ENCODE assay signal across 1 cellular context in the genomic region with DNA sequence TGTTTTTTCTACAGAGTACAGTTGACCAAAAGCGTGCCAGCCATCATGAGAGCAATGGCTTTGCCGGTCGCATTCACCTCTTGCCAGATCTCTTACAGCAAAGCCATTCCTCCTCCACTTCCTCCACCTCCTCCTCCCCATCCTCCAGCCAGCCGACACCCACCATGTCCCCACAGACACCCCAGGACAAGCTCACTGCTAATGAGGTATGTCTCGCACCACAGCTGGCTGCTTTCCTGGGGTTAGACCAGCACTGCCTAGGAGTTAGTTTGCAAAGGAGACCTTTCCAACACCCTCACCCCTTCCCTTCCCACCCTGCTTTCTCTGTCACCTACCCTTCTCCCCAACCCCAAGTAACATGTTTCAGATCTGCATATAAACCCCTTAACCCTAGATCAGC.
TF ChIP-seq lines count a peak whose summit lies in the region.

No MANE protein-coding gene starts in this region.

TF ChIP-seq in GM23338, 12 proteins besides CTCF, POLR2A, EP300 and RAD21 (continued from another document):
- TF ChIP-seq, protein P1, sequence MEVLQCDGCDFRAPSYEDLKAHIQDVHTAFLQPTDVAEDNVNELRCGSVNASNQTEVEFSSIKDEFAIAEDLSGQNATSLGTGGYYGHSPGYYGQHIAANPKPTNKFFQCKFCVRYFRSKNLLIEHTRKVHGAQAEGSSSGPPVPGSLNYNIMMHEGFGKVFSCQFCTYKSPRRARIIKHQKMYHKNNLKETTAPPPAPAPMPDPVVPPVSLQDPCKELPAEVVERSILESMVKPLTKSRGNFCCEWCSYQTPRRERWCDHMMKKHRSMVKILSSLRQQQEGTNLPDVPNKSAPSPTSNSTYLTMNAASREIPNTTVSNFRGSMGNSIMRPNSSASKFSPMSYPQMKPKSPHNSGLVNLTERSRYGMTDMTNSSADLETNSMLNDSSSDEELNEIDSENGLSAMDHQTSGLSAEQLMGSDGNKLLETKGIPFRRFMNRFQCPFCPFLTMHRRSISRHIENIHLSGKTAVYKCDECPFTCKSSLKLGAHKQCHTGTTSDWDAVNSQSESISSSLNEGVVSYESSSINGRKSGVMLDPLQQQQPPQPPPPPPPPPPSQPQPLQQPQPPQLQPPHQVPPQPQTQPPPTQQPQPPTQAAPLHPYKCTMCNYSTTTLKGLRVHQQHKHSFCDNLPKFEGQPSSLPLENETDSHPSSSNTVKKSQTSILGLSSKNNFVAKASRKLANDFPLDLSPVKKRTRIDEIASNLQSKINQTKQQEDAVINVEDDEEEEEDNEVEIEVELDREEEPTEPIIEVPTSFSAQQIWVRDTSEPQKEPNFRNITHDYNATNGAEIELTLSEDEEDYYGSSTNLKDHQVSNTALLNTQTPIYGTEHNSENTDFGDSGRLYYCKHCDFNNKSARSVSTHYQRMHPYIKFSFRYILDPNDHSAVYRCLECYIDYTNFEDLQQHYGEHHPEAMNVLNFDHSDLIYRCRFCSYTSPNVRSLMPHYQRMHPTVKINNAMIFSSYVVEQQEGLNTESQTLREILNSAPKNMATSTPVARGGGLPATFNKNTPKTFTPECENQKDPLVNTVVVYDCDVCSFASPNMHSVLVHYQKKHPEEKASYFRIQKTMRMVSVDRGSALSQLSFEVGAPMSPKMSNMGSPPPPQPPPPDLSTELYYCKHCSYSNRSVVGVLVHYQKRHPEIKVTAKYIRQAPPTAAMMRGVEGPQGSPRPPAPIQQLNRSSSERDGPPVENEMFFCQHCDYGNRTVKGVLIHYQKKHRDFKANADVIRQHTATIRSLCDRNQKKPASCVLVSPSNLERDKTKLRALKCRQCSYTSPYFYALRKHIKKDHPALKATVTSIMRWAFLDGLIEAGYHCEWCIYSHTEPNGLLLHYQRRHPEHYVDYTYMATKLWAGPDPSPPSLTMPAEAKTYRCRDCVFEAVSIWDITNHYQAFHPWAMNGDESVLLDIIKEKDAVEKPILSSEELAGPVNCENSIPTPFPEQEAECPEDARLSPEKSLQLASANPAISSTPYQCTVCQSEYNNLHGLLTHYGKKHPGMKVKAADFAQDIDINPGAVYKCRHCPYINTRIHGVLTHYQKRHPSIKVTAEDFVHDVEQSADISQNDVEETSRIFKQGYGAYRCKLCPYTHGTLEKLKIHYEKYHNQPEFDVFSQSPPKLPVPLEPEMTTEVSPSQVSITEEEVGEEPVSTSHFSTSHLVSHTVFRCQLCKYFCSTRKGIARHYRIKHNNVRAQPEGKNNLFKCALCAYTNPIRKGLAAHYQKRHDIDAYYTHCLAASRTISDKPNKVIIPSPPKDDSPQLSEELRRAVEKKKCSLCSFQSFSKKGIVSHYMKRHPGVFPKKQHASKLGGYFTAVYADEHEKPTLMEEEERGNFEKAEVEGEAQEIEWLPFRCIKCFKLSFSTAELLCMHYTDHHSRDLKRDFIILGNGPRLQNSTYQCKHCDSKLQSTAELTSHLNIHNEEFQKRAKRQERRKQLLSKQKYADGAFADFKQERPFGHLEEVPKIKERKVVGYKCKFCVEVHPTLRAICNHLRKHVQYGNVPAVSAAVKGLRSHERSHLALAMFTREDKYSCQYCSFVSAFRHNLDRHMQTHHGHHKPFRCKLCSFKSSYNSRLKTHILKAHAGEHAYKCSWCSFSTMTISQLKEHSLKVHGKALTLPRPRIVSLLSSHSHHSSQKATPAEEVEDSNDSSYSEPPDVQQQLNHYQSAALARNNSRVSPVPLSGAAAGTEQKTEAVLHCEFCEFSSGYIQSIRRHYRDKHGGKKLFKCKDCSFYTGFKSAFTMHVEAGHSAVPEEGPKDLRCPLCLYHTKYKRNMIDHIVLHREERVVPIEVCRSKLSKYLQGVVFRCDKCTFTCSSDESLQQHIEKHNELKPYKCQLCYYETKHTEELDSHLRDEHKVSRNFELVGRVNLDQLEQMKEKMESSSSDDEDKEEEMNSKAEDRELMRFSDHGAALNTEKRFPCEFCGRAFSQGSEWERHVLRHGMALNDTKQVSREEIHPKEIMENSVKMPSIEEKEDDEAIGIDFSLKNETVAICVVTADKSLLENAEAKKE (CRISPR knock-in tag; IDR thresholded peaks at IDR 0.05), result no peak
- TF ChIP-seq, protein P2, sequence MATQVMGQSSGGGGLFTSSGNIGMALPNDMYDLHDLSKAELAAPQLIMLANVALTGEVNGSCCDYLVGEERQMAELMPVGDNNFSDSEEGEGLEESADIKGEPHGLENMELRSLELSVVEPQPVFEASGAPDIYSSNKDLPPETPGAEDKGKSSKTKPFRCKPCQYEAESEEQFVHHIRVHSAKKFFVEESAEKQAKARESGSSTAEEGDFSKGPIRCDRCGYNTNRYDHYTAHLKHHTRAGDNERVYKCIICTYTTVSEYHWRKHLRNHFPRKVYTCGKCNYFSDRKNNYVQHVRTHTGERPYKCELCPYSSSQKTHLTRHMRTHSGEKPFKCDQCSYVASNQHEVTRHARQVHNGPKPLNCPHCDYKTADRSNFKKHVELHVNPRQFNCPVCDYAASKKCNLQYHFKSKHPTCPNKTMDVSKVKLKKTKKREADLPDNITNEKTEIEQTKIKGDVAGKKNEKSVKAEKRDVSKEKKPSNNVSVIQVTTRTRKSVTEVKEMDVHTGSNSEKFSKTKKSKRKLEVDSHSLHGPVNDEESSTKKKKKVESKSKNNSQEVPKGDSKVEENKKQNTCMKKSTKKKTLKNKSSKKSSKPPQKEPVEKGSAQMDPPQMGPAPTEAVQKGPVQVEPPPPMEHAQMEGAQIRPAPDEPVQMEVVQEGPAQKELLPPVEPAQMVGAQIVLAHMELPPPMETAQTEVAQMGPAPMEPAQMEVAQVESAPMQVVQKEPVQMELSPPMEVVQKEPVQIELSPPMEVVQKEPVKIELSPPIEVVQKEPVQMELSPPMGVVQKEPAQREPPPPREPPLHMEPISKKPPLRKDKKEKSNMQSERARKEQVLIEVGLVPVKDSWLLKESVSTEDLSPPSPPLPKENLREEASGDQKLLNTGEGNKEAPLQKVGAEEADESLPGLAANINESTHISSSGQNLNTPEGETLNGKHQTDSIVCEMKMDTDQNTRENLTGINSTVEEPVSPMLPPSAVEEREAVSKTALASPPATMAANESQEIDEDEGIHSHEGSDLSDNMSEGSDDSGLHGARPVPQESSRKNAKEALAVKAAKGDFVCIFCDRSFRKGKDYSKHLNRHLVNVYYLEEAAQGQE (IDR thresholded peaks at IDR 0.05; ENCODE audit: unreplicated experiment), result no peak
- TF ChIP-seq EZH2phosphoT487 (IDR thresholded peaks at IDR 0.05; ENCODE audit: unreplicated experiment) (no peak), CREB1 (CRISPR knock-in tag; IDR thresholded peaks at IDR 0.05; ENCODE audit: low read depth) (no peak), EZH2 (IDR thresholded peaks at IDR 0.05; ENCODE audit: low read depth, unreplicated experiment) (no peak), POLR2AphosphoS5 (IDR thresholded peaks at IDR 0.05; ENCODE audit: low read depth) (no peak), ZNF114 (CRISPR knock-in tag; IDR thresholded peaks at IDR 0.05) (no peak), STAT1 (IDR thresholded peaks at IDR 0.05; ENCODE audit: unreplicated experiment) (no peak)
- TF ChIP-seq, protein P3, sequence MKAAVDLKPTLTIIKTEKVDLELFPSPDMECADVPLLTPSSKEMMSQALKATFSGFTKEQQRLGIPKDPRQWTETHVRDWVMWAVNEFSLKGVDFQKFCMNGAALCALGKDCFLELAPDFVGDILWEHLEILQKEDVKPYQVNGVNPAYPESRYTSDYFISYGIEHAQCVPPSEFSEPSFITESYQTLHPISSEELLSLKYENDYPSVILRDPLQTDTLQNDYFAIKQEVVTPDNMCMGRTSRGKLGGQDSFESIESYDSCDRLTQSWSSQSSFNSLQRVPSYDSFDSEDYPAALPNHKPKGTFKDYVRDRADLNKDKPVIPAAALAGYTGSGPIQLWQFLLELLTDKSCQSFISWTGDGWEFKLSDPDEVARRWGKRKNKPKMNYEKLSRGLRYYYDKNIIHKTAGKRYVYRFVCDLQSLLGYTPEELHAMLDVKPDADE (IDR thresholded peaks at IDR 0.05), result no peak
